Comparison of ENCODE assay signal across 8 cellular contexts in genomic region chr9:100352727-100353505, GRCh38. TPM values are rescaled to one million over a fixed set of nuclear protein-coding genes. Genes with fewer than 3 reads are reported as not detected.
A peak's percentile ranks its signal among the peaks of the same experiment; 100 is the strongest.
DNase-seq lines count a peak whose midpoint lies in the region; ATAC-seq, FAIRE-seq and TF ChIP-seq lines count a peak whose summit lies in the region.

Gene TEX10 (minus strand): TSS chr9:100352942. CDS start chr9:100349363, 3,579 bp downstream.

- H3K27ac ChIP-seq in upper lobe of left lung: peak within 1 kb of the TSS; percentile 82 to 88 (median 86)

- H3K4me1 ChIP-seq in upper lobe of left lung: peaks cover 9 to 14% (median 10%) of the 10 kb centered on the region in 4 donors

- peak in 1 of 6 experiments; percentile 9 for TF ChIP-seq CTCF in upper lobe of left lung (IDR thresholded peaks at IDR 0.05)

- H3K4me3 ChIP-seq in upper lobe of left lung: peak within 1 kb of the TSS; percentile 58 to 98 (median 82)

- 0% methylated on average over 14 to 45 of the region's 53 CpGs for WGBS in upper lobe of left lung, 2 donors

- TF ChIP-seq POLR2A in GM12892 (IDR thresholded peaks at IDR 0.05; ENCODE audit: low read depth, low read length) (peak; percentile 91), upper lobe of left lung (IDR thresholded peaks at IDR 0.05) (peak in 2 of 4 donors; percentile 45 to 80)

- FAIRE-seq in GM12892 (lab: Jason Lieb, UNC): peak; percentile 93

- peak in 1 of 4 donors; percentile 23 for TF ChIP-seq EP300 in upper lobe of left lung (IDR thresholded peaks at IDR 0.05)

- DNase-seq in GM12892 (ENCODE audit: insufficient read length) (peak; percentile 75), NCI-H146 (lab: John Stamatoyannopoulos, UW) (peak; percentile 88), T-helper 1 cell (peak; percentile 72 to 91 (median 81)), amniotic epithelial cell (ENCODE audit: low read depth) (peak; percentile 74), left cardiac atrium (peak; percentile 92), posterior vena cava (ENCODE audit: low spot score) (peak; percentile 97), upper lobe of left lung (peak; percentile 90 to 97)

- intact Hi-C loops in left cardiac atrium (cut with DNase I) (loop anchor here in 1 of 2 donors (5.0 to 10.0 kb wide), 2 partner anchors 79 to 242 kb away; no protein-coding TSS in a partner anchor), posterior vena cava (cut with DNase I) (loop anchor here in 1 of 2 donors (5.0 kb wide), 1 partner anchor 74 kb away; the partner anchor contains the start of gene MSANTD3)

- H3K27me3 ChIP-seq in upper lobe of left lung: no peaks in the 10 kb centered on the region

- ATAC-seq in HG02840 (IDR thresholded peaks at IDR 0.05; ENCODE audit: low FRiP score, unreplicated experiment) (peak; percentile 87), left cardiac atrium (peak; percentile 98 to 99), upper lobe of left lung (ENCODE audit: low FRiP score in 2 of 2) (peak; percentile 95 to 99)

- H3K9me3 ChIP-seq in upper lobe of left lung: no peaks in the 10 kb centered on the region

- H3K36me3 ChIP-seq in upper lobe of left lung: no peaks in the 10 kb centered on the region

RNA-seq across cellular contexts. Expression of gene TEX10, which starts in this region (rescaled TPM):
- polyA plus RNA-seq in GM12892 (2012; ENCODE audit: missing spikeins): 22.7 TPM
- total RNA-seq in left cardiac atrium: 10 to 100 TPM in 1 of 2 donors, 1 to 10 TPM in 1; 7.9 to 11.6 TPM
- 10 to 100 TPM in 1 of 2 donors, 1 to 10 TPM in 1; 9.9 to 11.2 TPM for total RNA-seq in posterior vena cava
- total RNA-seq in upper lobe of left lung: 10 to 100 TPM in 4 of 6 donors, 1 to 10 TPM in 2; 6.2 to 17.3 (median 13.0) TPM

Comparison
In these comparisons a context has a peak if more than half of its experiments do, and no peak if none do; other contexts are left out.
1. Peak in every context shown above with its lines: DNase-seq, ATAC-seq, H3K4me3 ChIP-seq and H3K27ac ChIP-seq.